22 cellular contexts compared by ENCODE assay signal in genomic region chr13:94395889-94396288, GRCh38.
A peak's percentile ranks its signal among the peaks of the same experiment; 100 is the strongest.
DNase-seq lines count a peak whose midpoint lies in the region; ATAC-seq and TF ChIP-seq lines count a peak whose summit lies in the region.
"Had no signal": no experiment of that assay in that cellular context is flagged by ENCODE, and none has a peak within 500 bp of the region (broad histone marks: within the 10 kb centered on the region; RNA-seq: fewer than 3 reads in every experiment).

No MANE protein-coding gene starts in this region.

- intact Hi-C loops in left ventricle myocardium inferior (cut with micrococcal nuclease), result no loop called here

- no peaks in the 10 kb centered on the region for H3K9me3 ChIP-seq in DND-41 (ENCODE audit: insufficient read depth, low read length, severe bottlenecking)
- H3K9me3 ChIP-seq in Loucy (ENCODE audit: insufficient read depth, low read depth, low read length), result peaks cover 4% of the 10 kb centered on the region; the same call in 1 of the 2 replicates
- no peaks in the 10 kb centered on the region for H3K9me3 ChIP-seq in left ventricle myocardium inferior (replicated peaks)
- H3K9me3 ChIP-seq: BE2C, MG63, SJCRH30 had no signal

- peaks cover 0 to 5% of the 10 kb centered on the region in 2 donors for H3K27me3 Mint-ChIP-seq in stimulated activated naive B cell treated with anti-CD40 and anti-IgM and Interleukin-4, amounts not matched to agents 10 μg/mL and 1 μg/mL and 100 μg/mL, for 72 hours

- peaks cover 0 to 1% of the 10 kb centered on the region in 2 donors for H3K9me3 Mint-ChIP-seq in stimulated activated naive B cell treated with anti-CD40 and anti-IgM and Interleukin-4, amounts not matched to agents 10 μg/mL and 1 μg/mL and 100 μg/mL, for 72 hours
- H3K9me3 Mint-ChIP-seq: CD4-positive, alpha-beta T cell had no signal

- H3K36me3 Mint-ChIP-seq in stimulated activated naive B cell treated with anti-CD40 and anti-IgM and Interleukin-4, amounts not matched to agents 10 μg/mL and 1 μg/mL and 100 μg/mL, for 72 hours, result no peaks in the 10 kb centered on the region

- no peak overlapping the region for H3K9ac ChIP-seq in DND-41 (ENCODE audit: low read depth, low read length)
- no peak overlapping the region for H3K9ac ChIP-seq in Loucy (ENCODE audit: low read depth, low read length, poor library complexity, severe bottlenecking)

- no peak overlapping the region for H3K27ac Mint-ChIP-seq in stimulated activated naive B cell treated with anti-CD40 and anti-IgM and Interleukin-4, amounts not matched to agents 10 μg/mL and 1 μg/mL and 100 μg/mL, for 72 hours
- H3K27ac Mint-ChIP-seq: CD4-positive, alpha-beta T cell had no signal

- no peak for DNase-seq in DND-41
- no peak for DNase-seq in left ventricle myocardium inferior
- no peak for DNase-seq in stimulated activated naive B cell treated with anti-CD40 and anti-IgM and Interleukin-4, amounts not matched to agents 10 μg/mL and 1 μg/mL and 100 μg/mL, for 72 hours
- no peak for DNase-seq in activated naive CD4-positive, alpha-beta T cell treated with anti-CD3 and anti-CD28 coated beads, Interleukin-2, amount 50 U/mL, for 16 hours
- no peak for DNase-seq in activated CD8-positive, alpha-beta memory T cell treated with anti-CD3 and anti-CD28 coated beads for 24 hours
- DNase-seq: BE2C; CD4-positive, alpha-beta T cell; COR-L47; DMS79; Kasumi-1; MG63; NCI-H1092; NCI-H1436 treated with DMSO at 0.1 percent for 48 hours; NCI-H2029; NCI-H2227 treated with DMSO at 0.1 percent for 48 hours; NCI-H524; NCI-H774; NK-92 treated with Interleukin-12 subunit alpha and Interleukin-12 subunit beta, amount 100 ng/mL, for 24 hours; SJCRH30 had no signal

- peaks cover 4% of the 10 kb centered on the region for H3K27me3 ChIP-seq in DND-41 (ENCODE audit: insufficient read depth, low read length, poor library complexity)
- H3K27me3 ChIP-seq in Loucy (ENCODE audit: insufficient read depth, low read length, poor library complexity, severe bottlenecking), result no peaks in the 10 kb centered on the region
- H3K27me3 ChIP-seq in left ventricle myocardium inferior (ENCODE audit: low read depth), result no peaks in the 10 kb centered on the region
- H3K27me3 ChIP-seq: BE2C, MG63, SJCRH30 had no signal

- H3K4me1 Mint-ChIP-seq in stimulated activated naive B cell treated with anti-CD40 and anti-IgM and Interleukin-4, amounts not matched to agents 10 μg/mL and 1 μg/mL and 100 μg/mL, for 72 hours, result peaks cover 0 to 9% of the 10 kb centered on the region in 2 donors

- no peaks in the 10 kb centered on the region for H3K9me2 ChIP-seq in Loucy (replicated peaks; ENCODE audit: low read depth, low read length)

- no peak overlapping the region for H3K4me2 ChIP-seq in DND-41 (ENCODE audit: insufficient read depth, low read length)
- peak overlapping the region; percentile 13 for H3K4me2 ChIP-seq in Loucy (ENCODE audit: low read depth, low read length, poor library complexity, severe bottlenecking)

- no peak for TF ChIP-seq CTCF in DND-41 (IDR thresholded peaks at IDR 0.05; ENCODE audit: borderline replicate concordance, extremely low read depth, low read length, poor library complexity, severe bottlenecking)
- no peak for TF ChIP-seq CTCF in Loucy (conservative IDR thresholded peaks at IDR 0.05; ENCODE audit: low read length)
- TF ChIP-seq CTCF in left ventricle myocardium inferior (IDR thresholded peaks at IDR 0.05; ENCODE audit: borderline replicate concordance), result no peak

- H3K79me2 ChIP-seq in DND-41 (ENCODE audit: insufficient read depth, low read length), result no peaks in the 10 kb centered on the region
- H3K79me2 ChIP-seq in Loucy (ENCODE audit: insufficient read depth, low read length), result no peaks in the 10 kb centered on the region

- H4K20me1 ChIP-seq in DND-41 (ENCODE audit: insufficient read depth, low read length), result no peaks in the 10 kb centered on the region
- H4K20me1 ChIP-seq in Loucy (ENCODE audit: insufficient read depth, low read length, poor library complexity, severe bottlenecking), result no peaks in the 10 kb centered on the region

- H3F3A ChIP-seq in Loucy (ENCODE audit: low read depth), result no peaks in the 10 kb centered on the region

- H3K36me3 ChIP-seq in DND-41 (ENCODE audit: insufficient read depth, low read length) (no peaks in the 10 kb centered on the region), Loucy (ENCODE audit: insufficient read depth, low read length) (no peaks in the 10 kb centered on the region), left ventricle myocardium inferior (no peaks in the 10 kb centered on the region)
- H3K36me3 ChIP-seq: BE2C, MG63, SJCRH30 had no signal

- H3K4me3 Mint-ChIP-seq in stimulated activated naive B cell treated with anti-CD40 and anti-IgM and Interleukin-4, amounts not matched to agents 10 μg/mL and 1 μg/mL and 100 μg/mL, for 72 hours, result no peak overlapping the region
- H3K4me3 Mint-ChIP-seq: CD4-positive, alpha-beta T cell had no signal

- ATAC-seq in DND-41 (ENCODE audit: insufficient read depth, low read depth), result 0 out of 3 replicates have a peak, but pooled peaks have one; percentile 31
- peak; percentile 65 to 78 for ATAC-seq in stimulated activated naive B cell treated with anti-CD40 and anti-IgM and Interleukin-4, amounts not matched to agents 10 μg/mL and 1 μg/mL and 100 μg/mL, for 72 hours (replicated peaks)
- ATAC-seq in HG03139 (IDR thresholded peaks at IDR 0.05; ENCODE audit: unreplicated experiment), result no peak
- ATAC-seq: Panc1 had no signal

- H2AFZ ChIP-seq in DND-41 (ENCODE audit: low read depth, low read length) (no peak overlapping the region), Loucy (ENCODE audit: low read length) (no peak overlapping the region)

- no peaks in the 10 kb centered on the region for H3K4me1 ChIP-seq in DND-41 (ENCODE audit: insufficient read depth, low read length)
- no peaks in the 10 kb centered on the region for H3K4me1 ChIP-seq in Loucy (ENCODE audit: insufficient read depth, low read length, poor library complexity, severe bottlenecking)
- peaks cover 6% of the 10 kb centered on the region for H3K4me1 ChIP-seq in left ventricle myocardium inferior
- H3K4me1 ChIP-seq: BE2C, SJCRH30 had no signal

- H3K4me3 ChIP-seq in DND-41 (ENCODE audit: low read depth in 1 of 2, low read length in 2 of 2) (no peak overlapping the region), Loucy (ENCODE audit: low read length, poor library complexity, severe bottlenecking) (no peak overlapping the region), left ventricle myocardium inferior (no peak overlapping the region)
- H3K4me3 ChIP-seq: MG63, SJCRH30 had no signal

- no peak overlapping the region for H3K27ac ChIP-seq in DND-41 (ENCODE audit: low read length)
- H3K27ac ChIP-seq in left ventricle myocardium inferior (replicated peaks), result peak overlapping the region; percentile 16
- H3K27ac ChIP-seq: SJCRH30 had no signal
